13 cellular contexts compared by ENCODE assay signal in the genomic region with DNA sequence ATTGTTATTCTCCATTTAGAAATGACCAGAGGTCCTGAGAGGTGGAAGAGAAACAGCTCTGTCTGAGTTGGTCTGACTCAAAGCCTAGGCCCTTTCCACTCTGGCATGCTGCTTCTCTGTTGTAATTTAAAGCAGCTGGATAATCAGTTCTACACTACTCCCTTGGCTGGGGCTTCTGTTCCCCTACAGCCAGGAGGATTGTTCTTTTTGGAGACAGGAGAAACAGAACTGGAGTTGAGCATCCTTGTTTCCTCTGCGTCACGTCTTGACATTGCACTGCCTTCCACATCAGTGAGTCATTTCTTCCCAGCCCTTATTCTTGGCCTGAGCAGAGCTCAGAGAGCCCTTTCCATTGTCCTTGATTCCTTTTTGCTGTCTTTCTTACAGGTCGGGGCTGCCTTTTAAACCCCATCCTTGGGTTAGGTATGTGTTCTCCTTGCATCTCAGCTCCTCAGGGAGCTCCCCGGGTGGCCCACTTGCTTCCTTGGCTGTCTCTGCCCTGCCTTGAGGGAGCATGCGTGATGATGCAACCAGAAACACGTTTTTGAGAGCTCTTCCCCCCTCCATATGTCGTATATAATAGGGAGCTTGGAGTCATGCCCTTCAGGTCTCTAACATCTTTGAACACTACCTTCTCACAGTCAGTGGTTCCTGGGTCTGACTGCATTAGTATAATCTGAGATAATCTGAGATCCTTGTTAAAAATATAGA. TPM values are rescaled to one million over a fixed set of nuclear protein-coding genes. Genes with fewer than 3 reads are reported as not detected.
DNase-seq lines count a peak whose midpoint lies in the region; ATAC-seq and TF ChIP-seq lines count a peak whose summit lies in the region.
"Had no signal": no experiment of that assay in that cellular context is flagged by ENCODE, and none has a peak within 500 bp of the region (broad histone marks: within the 10 kb centered on the region; RNA-seq: fewer than 3 reads in every experiment).

No MANE protein-coding gene starts in this region.

- H3K4me3 ChIP-seq in thoracic aorta (no peak overlapping the region), spleen (no peak overlapping the region)
- H3K4me3 ChIP-seq: adrenal gland had no signal

- H3K27ac Mint-ChIP-seq in HFFc6 (peak overlapping the region; percentile 97), MCF 10A (ENCODE audit: low read depth, unreplicated experiment) (peak overlapping the region; percentile 62)
- H3K27ac Mint-ChIP-seq: activated CD4-positive, alpha-beta T cell treated with anti-CD3 and anti-CD28 coated beads, Interleukin-2, amount 10 ng/mL, durations not matched to agents 7 days and 5 days had no signal

- H3K4me1 ChIP-seq in thoracic aorta (ENCODE audit: control insufficient read depth in 1 of 2, low read depth in 2 of 2) = peaks cover 0 to 24% of the 10 kb centered on the region in 2 donors
- no peaks in the 10 kb centered on the region for H3K4me1 ChIP-seq in spleen
- H3K4me1 ChIP-seq: adrenal gland had no signal

- 68 to 82% (median 78%) methylated on average over 7 of the region's 7 CpGs for WGBS in spleen, 5 donors

- CTCF ChIA-PET in MCF 10A (lab: Yijun Ruan, JAX) = interaction anchor here (0.7 to 7.3 kb wide), 12 partner anchors 8 to 125 kb away, joined by 3 to 53 read pairs (median 3); no protein-coding TSS in a partner anchor

- intact Hi-C loops in MCF 10A (cut with micrococcal nuclease) (no loop called here), left ventricle myocardium superior (cut with micrococcal nuclease) (no loop called here), spleen (cut with DNase I; ENCODE audit: low total_unique reads) (no loop called here), posterior cingulate gyrus (cut with DNase I) (no loop called here)

- TF ChIP-seq CTCF in HFFc6 (IDR thresholded peaks at IDR 0.05) (no peak), MCF 10A (IDR thresholded peaks at IDR 0.05; ENCODE audit: unreplicated experiment) (no peak), thoracic aorta (IDR thresholded peaks at IDR 0.05) (no peak), spleen (IDR thresholded peaks at IDR 0.05 in 8 of 11, conservative IDR thresholded peaks at IDR 0.05 in 3 of 11) (no peak)

- H3K36me3 ChIP-seq in thoracic aorta (peaks cover 62% of the 10 kb centered on the region), spleen (peaks cover 0 to 97% (median 47%) of the 10 kb centered on the region in 6 donors)

- peaks cover 14% of the 10 kb centered on the region for H3K36me3 Mint-ChIP-seq in HFFc6 (ENCODE audit: low read depth)
- H3K36me3 Mint-ChIP-seq in MCF 10A (ENCODE audit: insufficient read depth, unreplicated experiment) = no peaks in the 10 kb centered on the region

- H3K27ac ChIP-seq in thoracic aorta = peak overlapping the region; percentile 60 to 68
- H3K27ac ChIP-seq in spleen = no peak overlapping the region

- H3K9me3 ChIP-seq in thoracic aorta (no peaks in the 10 kb centered on the region), spleen (no peaks in the 10 kb centered on the region)
- H3K9me3 ChIP-seq: adrenal gland had no signal

- POLR2A ChIA-PET in MCF 10A (lab: Yijun Ruan, JAX) = interaction anchor here (0.7 to 1.2 kb wide), 5 partner anchors 14 to 1297 kb away, joined by 3 to 5 read pairs (median 3); no protein-coding TSS in a partner anchor

- ATAC-seq in left ventricle myocardium superior (peak; percentile 91), thoracic aorta (ENCODE audit: insufficient number of reproducible peaks, low FRiP score, low read depth) (peak; percentile 66), GM19455 (IDR thresholded peaks at IDR 0.05; ENCODE audit: unreplicated experiment) (no peak)

- peaks cover 27% of the 10 kb centered on the region for H3K4me1 Mint-ChIP-seq in HFFc6 (ENCODE audit: low read depth)
- peaks cover 11% of the 10 kb centered on the region for H3K4me1 Mint-ChIP-seq in MCF 10A (ENCODE audit: insufficient read depth, unreplicated experiment)
- H3K4me1 Mint-ChIP-seq: activated CD4-positive, alpha-beta T cell treated with anti-CD3 and anti-CD28 coated beads, Interleukin-2, amount 10 ng/mL, durations not matched to agents 7 days and 5 days had no signal

- DNase-seq in HFFc6 = peak; percentile 66
- peak; percentile 67 for DNase-seq in MCF 10A (ENCODE audit: unreplicated experiment)
- DNase-seq in left ventricle myocardium superior = no peak
- DNase-seq in thoracic aorta (ENCODE audit: low spot score) = no peak
- no peak for DNase-seq in spleen
- DNase-seq in posterior cingulate gyrus = no peak
- DNase-seq in NCI-H1694 (lab: John Stamatoyannopoulos, UW) = no peak
- DNase-seq: activated CD4-positive, alpha-beta T cell treated with anti-CD3 and anti-CD28 coated beads, Interleukin-2, amount 10 ng/mL, durations not matched to agents 7 days and 5 days; DND-41; NCI-H187 treated with DMSO at 0.1 percent for 48 hours; stimulated activated CD4-positive, alpha-beta T cell treated with anti-CD3 and anti-CD28 coated beads, Interleukin-1b, Interleukin-23, amount 100 ng/mL, for 48 hours had no signal

- peaks cover 2% of the 10 kb centered on the region; the same call in 1 of the 2 replicates for H3K27me3 Mint-ChIP-seq in HFFc6 (ENCODE audit: insufficient read depth)
- H3K27me3 Mint-ChIP-seq in MCF 10A (ENCODE audit: insufficient read depth, unreplicated experiment) = no peaks in the 10 kb centered on the region
- H3K27me3 Mint-ChIP-seq: activated CD4-positive, alpha-beta T cell treated with anti-CD3 and anti-CD28 coated beads, Interleukin-2, amount 10 ng/mL, durations not matched to agents 7 days and 5 days had no signal

- H3K27me3 ChIP-seq in thoracic aorta (replicated peaks; ENCODE audit: insufficient read depth) = no peaks in the 10 kb centered on the region
- peaks cover 0 to 4% (median 0%) of the 10 kb centered on the region in 7 donors for H3K27me3 ChIP-seq in spleen (replicated peaks in 1 of 7)
- H3K27me3 ChIP-seq: adrenal gland had no signal

- peak overlapping the region; percentile 53 for H3K4me3 Mint-ChIP-seq in HFFc6
- no peak overlapping the region for H3K4me3 Mint-ChIP-seq in MCF 10A (ENCODE audit: unreplicated experiment)
- H3K4me3 Mint-ChIP-seq: activated CD4-positive, alpha-beta T cell treated with anti-CD3 and anti-CD28 coated beads, Interleukin-2, amount 10 ng/mL, durations not matched to agents 7 days and 5 days had no signal

- no TSS peak for BruUV-seq in MCF 10A (replicated peaks; lab: Mats Ljungman, UMichigan)

- H3K9me3 Mint-ChIP-seq in HFFc6 (no peaks in the 10 kb centered on the region), MCF 10A (ENCODE audit: unreplicated experiment) (no peaks in the 10 kb centered on the region)
- H3K9me3 Mint-ChIP-seq: activated CD4-positive, alpha-beta T cell treated with anti-CD3 and anti-CD28 coated beads, Interleukin-2, amount 10 ng/mL, durations not matched to agents 7 days and 5 days had no signal

- no peak for TF ChIP-seq POLR2A in spleen (IDR thresholded peaks at IDR 0.05)

RNA-seq across cellular contexts. Expression of gene CYB5R2, which starts 35.7 kb away (rescaled TPM):
- 10 to 100 TPM; 11.7 to 15.0 (median 12.4) TPM for total RNA-seq in HFFc6 (2021; fragmentation: NEBNext Ultra II Directional; extraction: Animal tissue kit (Norgen Biotek cat#: 25700))
- total RNA-seq in MCF 10A (2022) = 1.2 and 1.6 TPM in 2 replicates
- 1.2 TPM for total RNA-seq in left ventricle myocardium superior
- total RNA-seq in thoracic aorta = 10 to 100 TPM; 12.6 to 21.3 TPM
- 1 to 10 TPM; 1.2 to 5.3 (median 2.7) TPM for total RNA-seq in spleen
- 1 to 10 TPM; 2.2 to 3.0 (median 3.0) TPM for polyA plus RNA-seq in spleen

Comparison
In these comparisons a context has a peak if more than half of its experiments do, and no peak if none do; other contexts are left out.
1. DNase-seq: peak in HFFc6 (single experiment) and MCF 10A (single experiment); none in left ventricle myocardium superior (single experiment), thoracic aorta (single experiment), spleen (single experiment), posterior cingulate gyrus (0 of 10) and NCI-H1694 (single experiment).
2. H3K27ac ChIP-seq: peak in thoracic aorta (2 of 2); none in spleen (0 of 8).